ENCODE assay signal across 18 cellular contexts in the genomic region with DNA sequence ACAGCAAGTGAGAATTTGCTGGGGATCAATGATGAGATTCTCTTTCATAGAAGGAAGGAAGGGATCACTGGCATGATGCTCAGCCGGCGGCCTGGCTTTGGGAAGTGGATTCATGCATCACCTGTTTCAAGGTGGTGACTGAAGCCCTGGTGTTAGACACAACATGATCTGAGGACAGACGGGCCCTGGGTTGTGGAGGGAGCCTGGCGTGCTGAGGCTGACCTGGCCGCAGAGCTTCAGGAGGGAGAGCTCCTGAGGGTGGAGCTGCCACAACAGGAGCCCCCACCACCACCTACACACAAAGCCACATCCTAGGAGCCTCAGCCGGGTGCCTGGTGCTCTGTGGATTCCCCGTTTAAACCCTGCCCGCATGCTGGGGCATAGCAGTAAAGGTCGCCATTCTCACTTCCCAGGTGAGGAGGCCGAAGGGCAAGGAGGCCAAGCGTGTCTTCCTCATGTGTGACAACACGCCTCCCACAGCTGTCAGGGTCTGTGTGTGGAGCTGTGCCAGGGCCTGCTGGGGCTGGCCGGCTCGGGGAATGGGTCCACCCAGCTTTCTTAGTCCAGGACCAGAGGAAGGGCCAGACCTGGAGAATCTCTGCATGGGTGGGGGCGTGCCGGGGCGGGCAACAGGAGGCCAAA.
"Had no signal": no experiment of that assay in that cellular context is flagged by ENCODE, and none has a peak within 500 bp of the region (broad histone marks: within the 10 kb centered on the region; RNA-seq: fewer than 3 reads in every experiment).

No MANE protein-coding gene starts in this region.

- H3K4me1 Mint-ChIP-seq: mesothelial cell of epicardium had no signal

- H3K4me3 ChIP-seq: body of pancreas, left ventricle myocardium inferior, sigmoid colon, thyroid gland had no signal

- H3K9me3 ChIP-seq: thyroid gland had no signal

- H3K36me3 ChIP-seq: left ventricle myocardium inferior, sigmoid colon, thyroid gland had no signal

- H3K27ac Mint-ChIP-seq: activated naive CD4-positive, alpha-beta T cell treated with anti-CD3 and anti-CD28 coated beads, Interleukin-2, amount 50 U/mL, for 72 hours; mesothelial cell of epicardium; progenitor cell of endocrine pancreas; stimulated activated naive CD8-positive, alpha-beta T cell treated with anti-CD3 and anti-CD28 coated beads, Interleukin-15, amount 100 ng/mL, for 72 hours; T-helper 17 cell had no signal

- FAIRE-seq: islet of Langerhans, TTC549 had no signal

- ATAC-seq: activated naive CD4-positive, alpha-beta T cell treated with anti-CD3 and anti-CD28 coated beads, Interleukin-2, amount 50 U/mL, for 72 hours; activated T-cell treated with anti-CD3 and anti-CD28 coated beads, Interleukin-2, amount 50 U/mL, for 4 hours; body of pancreas; stimulated activated naive CD8-positive, alpha-beta T cell treated with anti-CD3 and anti-CD28 coated beads, Interleukin-15, amount 100 ng/mL, for 72 hours; T-helper 17 cell had no signal

- DNase-seq: activated effector memory CD4-positive, alpha-beta T cell treated with anti-CD3 and anti-CD28 coated beads, Interleukin-2, amount 50 U/mL, for 16 hours; activated T-cell treated with anti-CD3 and anti-CD28 coated beads, Interleukin-2, amount 50 U/mL, for 4 hours; amniotic stem cell; body of pancreas; dermis blood vessel endothelial cell; left ventricle myocardium inferior; naive B cell; SIG-M5; sigmoid colon; stimulated activated CD4-positive, alpha-beta T cell treated with anti-CD3 and anti-CD28 coated beads, Interleukin-12 subunit alpha, Interleukin-12 subunit beta, amount 100 ng/mL, for 4 hours; stimulated activated naive CD8-positive, alpha-beta T cell treated with anti-CD3 and anti-CD28 coated beads, Interleukin-15, amount 100 ng/mL, for 72 hours; T-helper 17 cell; thyroid gland had no signal

- H3K27me3 ChIP-seq: body of pancreas, sigmoid colon, thyroid gland had no signal

- H3K27me3 Mint-ChIP-seq: stimulated activated naive CD8-positive, alpha-beta T cell treated with anti-CD3 and anti-CD28 coated beads, Interleukin-15, amount 100 ng/mL, for 72 hours; T-helper 17 cell had no signal

- H3K36me3 Mint-ChIP-seq: mesothelial cell of epicardium, naive B cell had no signal

- H3K27ac ChIP-seq: body of pancreas, left ventricle myocardium inferior, sigmoid colon, thyroid gland had no signal

- H3K4me3 Mint-ChIP-seq: activated T-cell treated with anti-CD3 and anti-CD28 coated beads, Interleukin-2, amount 50 U/mL, for 4 hours; mesothelial cell of epicardium; naive B cell; stimulated activated naive CD8-positive, alpha-beta T cell treated with anti-CD3 and anti-CD28 coated beads, Interleukin-15, amount 100 ng/mL, for 72 hours; T-helper 17 cell had no signal

- H3K4me1 ChIP-seq: body of pancreas, thyroid gland had no signal
